Comparison of ENCODE assay signal across 8 cellular contexts in genomic region chr10:29409241-29410051, GRCh38.
DNase-seq lines count a peak whose midpoint lies in the region; ATAC-seq and TF ChIP-seq lines count a peak whose summit lies in the region.

No MANE protein-coding gene starts in this region.

- no peak overlapping the region for H4K5ac ChIP-seq in mesendoderm (ENCODE audit: low read length)

- peaks cover 22% of the 10 kb centered on the region for H3K9me3 ChIP-seq in A673 (ENCODE audit: low read depth, low read length, poor library complexity, severe bottlenecking)
- no peaks in the 10 kb centered on the region for H3K9me3 ChIP-seq in effector memory CD4-positive, alpha-beta T cell (ENCODE audit: control insufficient read depth, low read length)

- ATAC-seq in GM18519 (IDR thresholded peaks at IDR 0.05; ENCODE audit: low FRiP score, unreplicated experiment) (peak; percentile 44), HG03039 (IDR thresholded peaks at IDR 0.05; ENCODE audit: unreplicated experiment) (peak; percentile 58)
- ATAC-seq in stimulated activated naive CD8-positive, alpha-beta T cell treated with anti-CD3 and anti-CD28 coated beads, Interleukin-15, Interleukin-2, amounts not matched to agents 100 U/mL and 50 U/mL, for 24 hours: peak; percentile 78

- H2BK5ac ChIP-seq in mesendoderm (ENCODE audit: low read length): no peak overlapping the region

- H3K79me2 ChIP-seq in mesendoderm (ENCODE audit: control insufficient read depth, insufficient read depth, low read length): no peaks in the 10 kb centered on the region

- H3K27me3 ChIP-seq in A673 (replicated peaks; ENCODE audit: insufficient read depth, low read depth, low read length, poor library complexity): no peaks in the 10 kb centered on the region
- no peaks in the 10 kb centered on the region for H3K27me3 ChIP-seq in effector memory CD4-positive, alpha-beta T cell (replicated peaks; ENCODE audit: control insufficient read depth, insufficient read depth, low read length, poor library complexity, severe bottlenecking)
- H3K27me3 ChIP-seq in mesendoderm (ENCODE audit: insufficient read depth, low read length, poor library complexity): no peaks in the 10 kb centered on the region

- peaks cover 28% of the 10 kb centered on the region for H3K4me1 Mint-ChIP-seq in activated CD4-positive, alpha-beta memory T cell treated with anti-CD3 and anti-CD28 coated beads, Interleukin-2, amount 10 ng/mL, durations not matched to agents 7 days and 5 days

- POLR2A ChIA-PET in A673 (lab: Charles Lee; ENCODE audit: low non-redundant PET): interaction anchor here (0.6 kb wide), 1 partner anchor 697 kb away, joined by 3 read pairs; no protein-coding TSS in a partner anchor
- POLR2A ChIA-PET in activated CD4-positive, alpha-beta memory T cell treated with anti-CD3 and anti-CD28 coated beads, Interleukin-2, amount 10 ng/mL, durations not matched to agents 7 days and 5 days (lab: Charles Lee): interaction anchor here (0.7 kb wide), 1 partner anchor 272 kb away, joined by 4 read pairs; no protein-coding TSS in a partner anchor

- WGBS in mesendoderm (ENCODE audit: extremely low coverage, insufficient coverage, low lambda C conversion rate): no CpG with 5 or more reads among the region's 68 CpGs

- no peak overlapping the region for H3K9ac ChIP-seq in mesendoderm (ENCODE audit: low read length)

- no peak overlapping the region for H3K23ac ChIP-seq in mesendoderm (ENCODE audit: low read length)

- no peaks in the 10 kb centered on the region for H3K79me1 ChIP-seq in mesendoderm (ENCODE audit: low read length)

- H3K4me1 ChIP-seq in A673 (ENCODE audit: insufficient read depth, low read length, poor library complexity, severe bottlenecking): peaks cover 40% of the 10 kb centered on the region
- H3K4me1 ChIP-seq in effector memory CD4-positive, alpha-beta T cell (ENCODE audit: control insufficient read depth, insufficient read depth, low read length, poor library complexity, severe bottlenecking): no peaks in the 10 kb centered on the region
- no peaks in the 10 kb centered on the region for H3K4me1 ChIP-seq in mesendoderm (ENCODE audit: control insufficient read depth, low read depth, low read length)

- no peak for TF ChIP-seq CTCF in A673 (conservative IDR thresholded peaks at IDR 0.05; ENCODE audit: low read depth, low read length)

- H3K27ac Mint-ChIP-seq in activated CD4-positive, alpha-beta memory T cell treated with anti-CD3 and anti-CD28 coated beads, Interleukin-2, amount 10 ng/mL, durations not matched to agents 7 days and 5 days: peak overlapping the region; percentile 83

- H3K4me3 Mint-ChIP-seq in activated CD4-positive, alpha-beta memory T cell treated with anti-CD3 and anti-CD28 coated beads, Interleukin-2, amount 10 ng/mL, durations not matched to agents 7 days and 5 days: peak overlapping the region; percentile 83

- intact Hi-C loops in A673 (cut with micrococcal nuclease; ENCODE audit: unreplicated experiment): no loop called here

- no peak overlapping the region for H4K8ac ChIP-seq in mesendoderm (ENCODE audit: low read depth, low read length)

- no peak overlapping the region for H3K4me2 ChIP-seq in mesendoderm (ENCODE audit: low read length)

- H3K36me3 ChIP-seq in A673 (ENCODE audit: insufficient read depth, low read length, poor library complexity, severe bottlenecking) (no peaks in the 10 kb centered on the region), mesendoderm (ENCODE audit: control insufficient read depth, insufficient read depth, low read length) (no peaks in the 10 kb centered on the region)
- H3K36me3 ChIP-seq in effector memory CD4-positive, alpha-beta T cell (ENCODE audit: control insufficient read depth, insufficient read depth, low read length): no peaks in the 10 kb centered on the region

- H3K4me3 ChIP-seq in A673 (ENCODE audit: low read depth, low read length, poor library complexity, severe bottlenecking) (peak overlapping the region; percentile 85), mesendoderm (ENCODE audit: low read length) (no peak overlapping the region)
- peak overlapping the region; percentile 76 for H3K4me3 ChIP-seq in effector memory CD4-positive, alpha-beta T cell (ENCODE audit: insufficient read depth, low read depth, low read length, poor library complexity, severe bottlenecking)

- BruUV-seq in A673 (replicated peaks; lab: Mats Ljungman, UMichigan): no TSS peak

- no peak overlapping the region for H2BK120ac ChIP-seq in mesendoderm (ENCODE audit: low read depth, low read length)

- DNase-seq in A673 (ENCODE audit: low spot score): peak; percentile 85
- DNase-seq in NCI-H2227 treated with DMSO at 0.1 percent for 48 hours (lab: John Stamatoyannopoulos, UW): peak; percentile 44
- peak; percentile 46 for DNase-seq in activated CD4-positive, alpha-beta memory T cell treated with anti-CD3 and anti-CD28 coated beads, Interleukin-2, amount 10 ng/mL, durations not matched to agents 7 days and 5 days
- DNase-seq in effector memory CD4-positive, alpha-beta T cell: peak in 1 of 3 donors; percentile 3
- DNase-seq in mesendoderm: peak; percentile 7
- DNase-seq in stimulated activated naive CD8-positive, alpha-beta T cell treated with anti-CD3 and anti-CD28 coated beads, Interleukin-15, Interleukin-2, amounts not matched to agents 100 U/mL and 50 U/mL, for 24 hours: peak; percentile 62

- no peaks in the 10 kb centered on the region for H3K27me3 Mint-ChIP-seq in activated CD4-positive, alpha-beta memory T cell treated with anti-CD3 and anti-CD28 coated beads, Interleukin-2, amount 10 ng/mL, durations not matched to agents 7 days and 5 days

- no peak overlapping the region for H2AK5ac ChIP-seq in mesendoderm (ENCODE audit: low read length)

- H3K9me3 Mint-ChIP-seq in activated CD4-positive, alpha-beta memory T cell treated with anti-CD3 and anti-CD28 coated beads, Interleukin-2, amount 10 ng/mL, durations not matched to agents 7 days and 5 days: peaks cover 9% of the 10 kb centered on the region

- CTCF ChIA-PET in A673 (lab: Charles Lee): no interaction called here
- CTCF ChIA-PET in activated CD4-positive, alpha-beta memory T cell treated with anti-CD3 and anti-CD28 coated beads, Interleukin-2, amount 10 ng/mL, durations not matched to agents 7 days and 5 days (lab: Charles Lee): interaction anchor here (1.0 to 3.1 kb wide), 5 partner anchors 14 to 37 kb away, joined by 3 to 13 read pairs (median 4); no protein-coding TSS in a partner anchor

- no peak overlapping the region for H3K4ac ChIP-seq in mesendoderm (ENCODE audit: low read depth, low read length)

- no peak overlapping the region for H3K18ac ChIP-seq in mesendoderm (ENCODE audit: low read length)

- H3K27ac ChIP-seq in A673 (ENCODE audit: low read depth, low read length, poor library complexity, severe bottlenecking) (peak overlapping the region; percentile 85), mesendoderm (ENCODE audit: low read depth, low read length) (no peak overlapping the region)
- H3K27ac ChIP-seq in effector memory CD4-positive, alpha-beta T cell (ENCODE audit: insufficient read depth, low read length, poor library complexity, severe bottlenecking): peak overlapping the region; percentile 31

- no peak overlapping the region for H2BK15ac ChIP-seq in mesendoderm (replicated peaks; ENCODE audit: low read depth)

- no peaks in the 10 kb centered on the region for H3K36me3 Mint-ChIP-seq in activated CD4-positive, alpha-beta memory T cell treated with anti-CD3 and anti-CD28 coated beads, Interleukin-2, amount 10 ng/mL, durations not matched to agents 7 days and 5 days (ENCODE audit: low read depth)

- no peak overlapping the region for H3K56ac ChIP-seq in mesendoderm (ENCODE audit: low read length)
